13 cellular contexts compared by ENCODE assay signal in the genomic region with DNA sequence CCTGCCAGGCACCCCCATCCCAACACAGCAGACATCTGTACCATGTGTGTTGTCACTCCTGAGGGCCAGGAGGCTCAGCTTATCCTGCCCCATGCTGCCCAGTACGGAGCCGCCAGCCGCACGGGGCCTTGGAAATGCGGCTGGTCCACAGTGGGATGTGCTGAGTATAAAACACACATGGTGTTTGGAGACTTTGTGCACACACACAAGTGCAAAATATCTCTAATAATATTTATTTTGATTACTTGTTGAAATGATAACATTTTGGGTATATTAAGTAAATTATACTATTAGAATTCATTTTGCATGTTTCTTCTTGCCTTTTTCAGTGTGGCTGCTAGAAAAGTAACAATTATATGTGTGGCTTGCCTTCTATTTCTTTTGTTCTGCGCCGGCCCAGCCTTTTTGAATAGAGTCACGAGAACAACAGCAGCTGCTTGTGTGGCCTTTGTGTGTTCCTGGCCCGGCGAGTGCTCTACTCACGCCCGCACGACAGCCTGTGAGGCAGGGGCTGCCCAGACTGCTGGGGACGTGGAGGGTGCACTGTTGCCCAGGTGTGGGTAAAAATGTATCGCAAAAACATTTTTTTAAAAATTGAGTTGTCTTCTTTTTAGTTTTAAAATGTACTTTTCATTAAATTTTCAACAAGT. TPM values are rescaled to one million over a fixed set of nuclear protein-coding genes. Genes with fewer than 3 reads are reported as not detected.
A peak's percentile ranks its signal among the peaks of the same experiment; 100 is the strongest.
DNase-seq lines count a peak whose midpoint lies in the region; TF ChIP-seq lines count a peak whose summit lies in the region.
"Had no signal": no experiment of that assay in that cellular context is flagged by ENCODE, and none has a peak within 500 bp of the region (broad histone marks: within the 10 kb centered on the region; RNA-seq: fewer than 3 reads in every experiment).

No MANE protein-coding gene starts in this region.

- H3K4me3 Mint-ChIP-seq in endodermal cell (no peak overlapping the region), nephron (no peak overlapping the region)

- H3K4me1 ChIP-seq in endodermal cell (ENCODE audit: control insufficient read depth, insufficient read depth, low read length) (no peaks in the 10 kb centered on the region), uterus (peaks cover 10 to 19% of the 10 kb centered on the region in 2 donors)

- intact Hi-C loops in uterus (cut with DNase I; ENCODE audit: low total_unique reads), result loop anchor here (5.0 kb wide), 1 partner anchor 103 kb away; the partner anchor contains the start of gene PSEN2

- peak overlapping the region; percentile 19 for H3K27ac ChIP-seq in endodermal cell (ENCODE audit: low read depth, low read length)
- H3K27ac ChIP-seq in uterus, result peak overlapping the region; percentile 89 to 94
- H3K27ac ChIP-seq: 22Rv1, foreskin keratinocyte had no signal

- no peak for TF ChIP-seq POLR2A in uterus (IDR thresholded peaks at IDR 0.05)

- H3K9ac ChIP-seq in endodermal cell (ENCODE audit: extremely low read depth, low read length, poor library complexity, severe bottlenecking), result no peak overlapping the region

- no peaks in the 10 kb centered on the region for H3K27me3 Mint-ChIP-seq in endodermal cell (ENCODE audit: insufficient read depth)
- no peaks in the 10 kb centered on the region for H3K27me3 Mint-ChIP-seq in nephron (ENCODE audit: low read depth)

- H3K27me3 ChIP-seq in endodermal cell (ENCODE audit: control insufficient read depth, insufficient read depth, low read length, poor library complexity, severe bottlenecking), result no peaks in the 10 kb centered on the region
- H3K27me3 ChIP-seq in uterus, result no peaks in the 10 kb centered on the region
- H3K27me3 ChIP-seq: foreskin keratinocyte had no signal

- H3K9me3 ChIP-seq in endodermal cell (ENCODE audit: control insufficient read depth, low read length) (peaks cover 10% of the 10 kb centered on the region), uterus (no peaks in the 10 kb centered on the region)

- H3K9me3 Mint-ChIP-seq in endodermal cell (peaks cover 7% of the 10 kb centered on the region), nephron (peaks cover 8% of the 10 kb centered on the region)

- H3K4me3 ChIP-seq in endodermal cell (ENCODE audit: low read length) (no peak overlapping the region), uterus (no peak overlapping the region)

- H3K27ac Mint-ChIP-seq in endodermal cell, result peak overlapping the region; percentile 45
- H3K27ac Mint-ChIP-seq in nephron, result peak overlapping the region; percentile 35 to 93 (median 91)

- peak in 2 of 3 experiments; percentile 41 to 77 for DNase-seq in NCI-H1417 (lab: John Stamatoyannopoulos, UW)
- DNase-seq in NCI-H1417 treated with DMSO at 0.1 percent for 48 hours (lab: John Stamatoyannopoulos, UW), result no peak
- peak; percentile 17 for DNase-seq in endodermal cell
- DNase-seq in uterus, result no peak
- no peak for DNase-seq in SHP77 treated with DMSO at 0.1 percent for 48 hours (lab: John Stamatoyannopoulos, UW)
- DNase-seq in NCI-H82 (lab: John Stamatoyannopoulos, UW), result no peak
- no peak for DNase-seq in UCSD-AML1 (lab: John Stamatoyannopoulos, UW; ENCODE audit: unreplicated experiment)
- DNase-seq: activated CD8-positive, alpha-beta memory T cell treated with anti-CD3 and anti-CD28 coated beads, Interleukin-2, amount 50 U/mL, for 4 hours; central memory CD4-positive, alpha-beta T cell; foreskin keratinocyte; NCI-H446 had no signal

- H3K36me3 Mint-ChIP-seq in endodermal cell (ENCODE audit: low read depth) (peaks cover 5% of the 10 kb centered on the region), nephron (ENCODE audit: low read depth) (peaks cover 7% of the 10 kb centered on the region)

- H3K4me1 Mint-ChIP-seq in endodermal cell, result peaks cover 12% of the 10 kb centered on the region
- peaks cover 22% of the 10 kb centered on the region for H3K4me1 Mint-ChIP-seq in nephron

- WGBS in endodermal cell (ENCODE audit: insufficient coverage in 1 of 2, insufficient read length in 1 of 2), 2 experiments, result 57 to 85% methylated on average over 6 to 14 of the region's 15 CpGs

- H3K36me3 ChIP-seq in endodermal cell (ENCODE audit: control insufficient read depth, insufficient read depth, low read length) (no peaks in the 10 kb centered on the region), uterus (no peaks in the 10 kb centered on the region)

- TF ChIP-seq CTCF in endodermal cell (conservative IDR thresholded peaks at IDR 0.05) (no peak), nephron (IDR thresholded peaks at IDR 0.05; ENCODE audit: unreplicated experiment in 3 of 3) (no peak), uterus (IDR thresholded peaks at IDR 0.05) (no peak)

RNA-seq across cellular contexts. Expression of gene COQ8A, which starts 35.3 kb away (rescaled TPM):
- 10 to 100 TPM in 1 of 2 donors, 1 to 10 TPM in 1; 6.6 to 14.9 TPM for total RNA-seq in endodermal cell
- polyA plus RNA-seq in endodermal cell (2013, experiment 1 of 2), result 13.1 TPM
- 10.1 TPM for polyA plus RNA-seq in endodermal cell (2013, experiment 2 of 2)
- 10 to 100 TPM; 22.8 to 41.7 (median 27.7) TPM for total RNA-seq in uterus

Comparison
In these comparisons a context has a peak if more than half of its experiments do, and no peak if none do; other contexts are left out.
1. DNase-seq: peak in NCI-H1417 (2 of 3) and endodermal cell (single experiment); none in NCI-H1417 treated with DMSO at 0.1 percent for 48 hours (single experiment), uterus (0 of 2), SHP77 treated with DMSO at 0.1 percent for 48 hours (single experiment), NCI-H82 (single experiment) and UCSD-AML1 (single experiment).